In the genomic region with DNA sequence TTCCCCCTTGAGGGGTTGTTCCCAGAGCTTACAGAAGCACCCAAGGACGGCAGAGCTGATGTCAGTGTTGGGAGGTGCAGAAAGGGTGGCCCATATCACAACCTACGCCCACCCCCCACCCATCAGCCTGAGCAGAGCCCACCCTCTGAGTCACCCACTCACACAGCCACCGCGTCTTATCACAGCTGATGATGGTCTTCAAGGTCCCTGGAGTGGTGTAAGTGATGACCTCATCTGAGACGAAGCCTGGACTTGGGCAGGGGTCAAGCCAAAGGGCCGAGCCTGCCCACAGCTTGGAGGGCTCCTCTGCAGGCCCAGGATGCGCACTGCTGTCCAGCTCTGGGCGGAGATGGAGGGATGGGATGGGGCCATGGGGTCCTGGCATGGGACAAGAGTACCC, we compare ENCODE assay signal across 1 cellular context.
TF ChIP-seq lines count a peak whose summit lies in the region.

No MANE protein-coding gene starts in this region.

TF ChIP-seq in HEK293, 187 proteins besides CTCF, POLR2A, EP300 and RAD21 (continued from another document):
- TF ChIP-seq, protein P1, sequence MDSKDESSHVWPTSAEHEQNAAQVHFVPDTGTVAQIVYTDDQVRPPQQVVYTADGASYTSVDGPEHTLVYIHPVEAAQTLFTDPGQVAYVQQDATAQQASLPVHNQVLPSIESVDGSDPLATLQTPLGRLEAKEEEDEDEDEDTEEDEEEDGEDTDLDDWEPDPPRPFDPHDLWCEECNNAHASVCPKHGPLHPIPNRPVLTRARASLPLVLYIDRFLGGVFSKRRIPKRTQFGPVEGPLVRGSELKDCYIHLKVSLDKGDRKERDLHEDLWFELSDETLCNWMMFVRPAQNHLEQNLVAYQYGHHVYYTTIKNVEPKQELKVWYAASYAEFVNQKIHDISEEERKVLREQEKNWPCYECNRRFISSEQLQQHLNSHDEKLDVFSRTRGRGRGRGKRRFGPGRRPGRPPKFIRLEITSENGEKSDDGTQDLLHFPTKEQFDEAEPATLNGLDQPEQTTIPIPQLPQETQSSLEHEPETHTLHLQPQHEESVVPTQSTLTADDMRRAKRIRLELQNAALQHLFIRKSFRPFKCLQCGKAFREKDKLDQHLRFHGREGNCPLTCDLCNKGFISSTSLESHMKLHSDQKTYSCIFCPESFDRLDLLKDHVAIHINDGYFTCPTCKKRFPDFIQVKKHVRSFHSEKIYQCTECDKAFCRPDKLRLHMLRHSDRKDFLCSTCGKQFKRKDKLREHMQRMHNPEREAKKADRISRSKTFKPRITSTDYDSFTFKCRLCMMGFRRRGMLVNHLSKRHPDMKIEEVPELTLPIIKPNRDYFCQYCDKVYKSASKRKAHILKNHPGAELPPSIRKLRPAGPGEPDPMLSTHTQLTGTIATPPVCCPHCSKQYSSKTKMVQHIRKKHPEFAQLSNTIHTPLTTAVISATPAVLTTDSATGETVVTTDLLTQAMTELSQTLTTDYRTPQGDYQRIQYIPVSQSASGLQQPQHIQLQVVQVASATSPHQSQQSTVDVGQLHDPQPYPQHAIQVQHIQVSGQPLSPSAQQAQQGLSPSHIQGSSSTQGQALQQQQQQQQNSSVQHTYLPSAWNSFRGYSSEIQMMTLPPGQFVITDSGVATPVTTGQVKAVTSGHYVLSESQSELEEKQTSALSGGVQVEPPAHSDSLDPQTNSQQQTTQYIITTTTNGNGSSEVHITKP (tag by site-specific recombination; IDR thresholded peaks at IDR 0.05), result no peak
- TF ChIP-seq REST (tag by site-specific recombination; IDR thresholded peaks at IDR 0.05) (peak; percentile 24; the same call in 1 of the 2 replicates), ZFHX2 (tag by site-specific recombination; conservative IDR thresholded peaks at IDR 0.05) (peak; percentile 88)
TF ChIP-seq in HEK293: peak in this region for 6.
